Comparison of ENCODE assay signal across 29 cellular contexts in the genomic region with DNA sequence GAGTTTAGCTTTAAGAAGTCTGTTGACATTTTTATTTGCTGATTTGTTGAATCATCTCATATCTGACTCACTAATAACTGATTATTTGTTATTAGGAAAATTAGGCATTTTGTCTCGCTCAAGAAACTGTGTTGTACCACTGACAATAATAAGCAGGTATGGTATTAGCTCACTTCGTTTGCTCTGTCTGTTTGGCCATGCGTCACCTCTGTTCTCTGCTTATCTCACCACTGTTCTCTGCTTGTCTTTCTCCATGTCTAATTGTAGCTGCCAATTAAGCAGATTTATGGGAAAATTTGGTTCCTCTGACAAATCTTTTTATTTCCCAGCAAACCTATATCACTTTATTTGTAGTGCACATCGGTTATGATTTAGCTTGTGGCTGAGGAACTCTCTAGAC.
"Had no signal": no experiment of that assay in that cellular context is flagged by ENCODE, and none has a peak within 500 bp of the region (broad histone marks: within the 10 kb centered on the region; RNA-seq: fewer than 3 reads in every experiment).

No MANE protein-coding gene starts in this region.

- ATAC-seq: left colon; mucosa of descending colon; natural killer cell treated with Interleukin-12 subunit alpha and Interleukin-12 subunit beta and Interleukin-15 and Interleukin-18, amount 100 ng/mL, for 72 hours; sciatic nerve; stimulated activated naive CD8-positive, alpha-beta T cell treated with anti-CD3 and anti-CD28 coated beads, Interleukin-15, amount 100 ng/mL, for 72 hours had no signal

- H3K27ac ChIP-seq: coronary artery, esophagus squamous epithelium, neutrophil, parathyroid adenoma, vagina had no signal

- DNase-seq: dermis blood vessel endothelial cell; effector memory CD4-positive, alpha-beta T cell; erythroblast; esophagus squamous epithelium; foreskin melanocyte; glutamatergic neuron; hypothalamus; immature natural killer cell; islet precursor cell; kidney glomerular epithelial cell; left colon; mesenchymal stem cell; mucosa of descending colon; naive B cell; stimulated activated CD4-positive, alpha-beta T cell treated with anti-CD3 and anti-CD28 coated beads, Interleukin-12 subunit alpha, Interleukin-12 subunit beta, amount 100 ng/mL, for 4 hours; stimulated activated CD4-positive, alpha-beta T cell treated with anti-CD3 and anti-CD28 coated beads, Interleukin-1b, Interleukin-23, amount 100 ng/mL, for 48 hours; stimulated activated CD4-positive, alpha-beta T cell treated with anti-CD3 and anti-CD28 coated beads, Interleukin-4, amount 100 ng/mL, for 1 hour; stimulated activated CD8-positive, alpha-beta memory T cell treated with anti-CD3 and anti-CD28 coated beads, Interleukin-4, amount 100 ng/mL, for 48 hours; stimulated activated naive CD4-positive, alpha-beta T cell; stimulated activated naive CD8-positive, alpha-beta T cell treated with anti-CD3 and anti-CD28 coated beads, Interleukin-15, amount 100 ng/mL, for 72 hours; thyroid gland; trophoblast cell had no signal

- H3K9me3 ChIP-seq: esophagus squamous epithelium, mucosa of descending colon, neutrophil, thyroid gland, vagina had no signal

- H3K4me1 ChIP-seq: parathyroid adenoma, thyroid gland had no signal

- H3K27me3 ChIP-seq: esophagus squamous epithelium, neutrophil, thyroid gland, vagina had no signal

- H3K36me3 ChIP-seq: esophagus squamous epithelium, neutrophil, vagina had no signal

- H3K4me3 ChIP-seq: coronary artery, esophagus squamous epithelium, mucosa of descending colon, smooth muscle cell, thyroid gland, vagina had no signal
